23 cellular contexts compared by ENCODE assay signal in the genomic region with DNA sequence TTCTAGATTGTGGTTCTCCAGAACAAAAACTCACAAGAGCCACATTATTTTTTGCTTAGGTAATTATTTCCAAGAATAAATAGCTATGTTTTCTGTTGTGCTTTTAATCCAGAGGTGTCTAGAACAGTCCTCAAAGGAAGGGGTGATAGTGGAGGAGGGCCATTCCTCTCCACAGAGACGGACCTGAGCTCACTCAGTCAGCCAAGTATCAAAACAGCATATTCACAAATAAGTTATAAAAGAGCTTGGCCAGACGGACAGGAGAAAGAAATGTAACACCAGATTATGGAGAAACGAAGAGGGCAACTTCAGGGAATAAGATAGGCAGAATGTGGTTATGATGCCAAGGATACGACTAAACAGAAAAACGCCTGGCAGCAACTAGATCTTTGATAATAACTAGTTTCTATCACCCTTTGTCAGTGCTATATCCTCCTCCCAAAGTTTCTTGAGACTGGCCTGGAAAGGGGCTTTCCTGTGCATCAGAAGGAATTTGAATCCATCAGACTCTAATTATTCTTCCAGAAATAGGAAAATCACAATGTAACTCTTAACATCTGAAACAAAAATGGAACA. TPM values are rescaled to one million over a fixed set of nuclear protein-coding genes. Genes with fewer than 3 reads are reported as not detected.
DNase-seq lines count a peak whose midpoint lies in the region; ATAC-seq, FAIRE-seq and TF ChIP-seq lines count a peak whose summit lies in the region.
"Had no signal": no experiment of that assay in that cellular context is flagged by ENCODE, and none has a peak within 500 bp of the region (broad histone marks: within the 10 kb centered on the region; RNA-seq: fewer than 3 reads in every experiment).

No MANE protein-coding gene starts in this region.

- DNase-seq in A172 (ENCODE audit: low spot score) (peak; percentile 8), M059J (ENCODE audit: low read depth) (peak; percentile 39), left cardiac atrium (no peak), pancreas (no peak), NOMO-1 treated with dmso at 0.1 percent for 144 hours (lab: John Stamatoyannopoulos, UW; ENCODE audit: unreplicated experiment) (no peak), nucleus accumbens (lab: John Stamatoyannopoulos, UW) (no peak), NCI-H2029 (lab: John Stamatoyannopoulos, UW) (no peak)
- no peak for DNase-seq in CD4-positive, alpha-beta memory T cell
- DNase-seq: activated CD4-positive, alpha-beta T cell treated with anti-CD3 and anti-CD28 coated beads for 4 hours; activated CD8-positive, alpha-beta memory T cell treated with anti-CD3 and anti-CD28 coated beads, Interleukin-2, amount 10 ng/mL, durations not matched to agents 7 days and 5 days; activated naive CD8-positive, alpha-beta T cell treated with anti-CD3 and anti-CD28 coated beads, Interleukin-2, amount 10 ng/mL, durations not matched to agents 7 days and 5 days; body of pancreas; colonic mucosa; endodermal cell; NCI-H1417 treated with DMSO at 0.1 percent for 48 hours; NCI-H524 treated with DMSO at 0.1 percent for 48 hours; posterior cingulate gyrus; RPMI8226; small intestine; stimulated activated CD4-positive, alpha-beta T cell treated with anti-CD3 and anti-CD28 coated beads, Interleukin-4, amount 100 ng/mL, for 24 hours; stimulated activated naive CD8-positive, alpha-beta T cell treated with anti-CD3 and anti-CD28 coated beads, Interleukin-15, amount 100 ng/mL, for 72 hours had no signal

- H3K36me3 Mint-ChIP-seq in CD4-positive, alpha-beta memory T cell, result peaks cover 3 to 5% of the 10 kb centered on the region in 2 donors

- H3K9me3 ChIP-seq in pancreas, result no peaks in the 10 kb centered on the region
- H3K9me3 ChIP-seq in CD4-positive, alpha-beta memory T cell (ENCODE audit: control insufficient read depth in 1 of 2, low read length in 2 of 2), result no peaks in the 10 kb centered on the region
- H3K9me3 ChIP-seq: body of pancreas, colonic mucosa had no signal

- intact Hi-C loops in left cardiac atrium (cut with DNase I), result no loop called here
- intact Hi-C loops in pancreas (cut with DNase I), result no loop called here
- intact Hi-C loops in CD4-positive, alpha-beta memory T cell (cut with micrococcal nuclease), result no loop called here

- POLR2A ChIA-PET in CD4-positive, alpha-beta memory T cell (lab: Charles Lee; ENCODE audit: partially characterized antibody), result no interaction called here

- H3K4me1 Mint-ChIP-seq in CD4-positive, alpha-beta memory T cell, result peaks cover 11 to 27% (median 15%) of the 10 kb centered on the region in 4 donors
- H3K4me1 Mint-ChIP-seq: activated CD8-positive, alpha-beta memory T cell treated with anti-CD3 and anti-CD28 coated beads, Interleukin-2, amount 10 ng/mL, durations not matched to agents 7 days and 5 days had no signal

- H3K4me3 Mint-ChIP-seq in CD4-positive, alpha-beta memory T cell, result no peak overlapping the region
- H3K4me3 Mint-ChIP-seq: activated CD8-positive, alpha-beta memory T cell treated with anti-CD3 and anti-CD28 coated beads, Interleukin-2, amount 10 ng/mL, durations not matched to agents 7 days and 5 days; activated naive CD8-positive, alpha-beta T cell treated with anti-CD3 and anti-CD28 coated beads, Interleukin-2, amount 10 ng/mL, durations not matched to agents 7 days and 5 days; activated T-helper 17 cell treated with anti-CD3 and anti-CD28 coated beads, Interleukin-2, amount 50 U/mL, for 72 hours; endodermal cell; stimulated activated naive CD8-positive, alpha-beta T cell treated with anti-CD3 and anti-CD28 coated beads, Interleukin-15, amount 100 ng/mL, for 72 hours had no signal

- no peak overlapping the region for H3K4me3 ChIP-seq in pancreas
- H3K4me3 ChIP-seq in CD4-positive, alpha-beta memory T cell (ENCODE audit: low read length in 2 of 2), result no peak overlapping the region
- H3K4me3 ChIP-seq: BLaER1 treated with 17β-estradiol and CSF1 and Interleukin-3, amounts not matched to agents 10 nM and 100 nM; body of pancreas; colonic mucosa had no signal

- no peaks in the 10 kb centered on the region for H3K9me3 Mint-ChIP-seq in CD4-positive, alpha-beta memory T cell
- H3K9me3 Mint-ChIP-seq: activated T-helper 17 cell treated with anti-CD3 and anti-CD28 coated beads, Interleukin-2, amount 50 U/mL, for 72 hours; endodermal cell; stimulated activated naive CD8-positive, alpha-beta T cell treated with anti-CD3 and anti-CD28 coated beads, Interleukin-15, amount 100 ng/mL, for 72 hours had no signal

- FAIRE-seq in pancreas (lab: Jason Lieb, UNC), result peak; percentile 20
- FAIRE-seq: small intestine had no signal

- CTCF ChIA-PET in CD4-positive, alpha-beta memory T cell (lab: Charles Lee; ENCODE audit: partially characterized antibody), result interaction anchor here (0.7 to 1.3 kb wide), 2 partner anchors 14 to 47 kb away, joined by 3 read pairs; no protein-coding TSS in a partner anchor

- no peak for TF ChIP-seq CTCF in pancreas (IDR thresholded peaks at IDR 0.05)

- H3K36me3 ChIP-seq in pancreas, result no peaks in the 10 kb centered on the region
- no peaks in the 10 kb centered on the region for H3K36me3 ChIP-seq in CD4-positive, alpha-beta memory T cell (ENCODE audit: insufficient read depth, low read length)
- H3K36me3 ChIP-seq: colonic mucosa had no signal

- no peak overlapping the region for H3K27ac Mint-ChIP-seq in CD4-positive, alpha-beta memory T cell
- H3K27ac Mint-ChIP-seq: activated CD8-positive, alpha-beta memory T cell treated with anti-CD3 and anti-CD28 coated beads, Interleukin-2, amount 10 ng/mL, durations not matched to agents 7 days and 5 days; activated naive CD8-positive, alpha-beta T cell treated with anti-CD3 and anti-CD28 coated beads, Interleukin-2, amount 10 ng/mL, durations not matched to agents 7 days and 5 days; activated T-helper 17 cell treated with anti-CD3 and anti-CD28 coated beads, Interleukin-2, amount 50 U/mL, for 72 hours; endodermal cell; stimulated activated naive CD8-positive, alpha-beta T cell treated with anti-CD3 and anti-CD28 coated beads, Interleukin-15, amount 100 ng/mL, for 72 hours had no signal

- H3K4me1 ChIP-seq in pancreas, result peaks cover 9 to 22% (median 22%) of the 10 kb centered on the region in 3 donors
- H3K4me1 ChIP-seq in CD4-positive, alpha-beta memory T cell (ENCODE audit: insufficient read depth, low read length), result no peaks in the 10 kb centered on the region
- H3K4me1 ChIP-seq: BLaER1 treated with 17β-estradiol and CSF1 and Interleukin-3, amounts not matched to agents 10 nM and 100 nM; colonic mucosa had no signal

- H3K27me3 ChIP-seq in pancreas, result no peaks in the 10 kb centered on the region
- no peaks in the 10 kb centered on the region for H3K27me3 ChIP-seq in CD4-positive, alpha-beta memory T cell (ENCODE audit: insufficient read depth, low read length)
- H3K27me3 ChIP-seq: BLaER1 treated with 17β-estradiol and CSF1 and Interleukin-3, amounts not matched to agents 10 nM and 100 nM; body of pancreas; colonic mucosa had no signal

- ATAC-seq in left cardiac atrium (peak; percentile 50 to 72), pancreas (peak in 2 of 4 donors; percentile 28 to 30)
- ATAC-seq: activated CD8-positive, alpha-beta memory T cell treated with anti-CD3 and anti-CD28 coated beads, Interleukin-2, amount 10 ng/mL, durations not matched to agents 7 days and 5 days; activated T-helper 17 cell treated with anti-CD3 and anti-CD28 coated beads, Interleukin-2, amount 50 U/mL, for 72 hours; body of pancreas; stimulated activated naive CD8-positive, alpha-beta T cell treated with anti-CD3 and anti-CD28 coated beads, Interleukin-15, amount 100 ng/mL, for 72 hours had no signal

- 42 to 43% methylated on average over 5 of the region's 5 CpGs for WGBS in pancreas, 2 donors

- H3K27ac ChIP-seq in pancreas, result no peak overlapping the region
- no peak overlapping the region for H3K27ac ChIP-seq in CD4-positive, alpha-beta memory T cell (ENCODE audit: low read depth, low read length)
- H3K27ac ChIP-seq: BLaER1 treated with 17β-estradiol and CSF1 and Interleukin-3, amounts not matched to agents 10 nM and 100 nM; body of pancreas; colonic mucosa had no signal

- no peaks in the 10 kb centered on the region for H3K27me3 Mint-ChIP-seq in CD4-positive, alpha-beta memory T cell
- H3K27me3 Mint-ChIP-seq: activated CD8-positive, alpha-beta memory T cell treated with anti-CD3 and anti-CD28 coated beads, Interleukin-2, amount 10 ng/mL, durations not matched to agents 7 days and 5 days; activated naive CD8-positive, alpha-beta T cell treated with anti-CD3 and anti-CD28 coated beads, Interleukin-2, amount 10 ng/mL, durations not matched to agents 7 days and 5 days; activated T-helper 17 cell treated with anti-CD3 and anti-CD28 coated beads, Interleukin-2, amount 50 U/mL, for 72 hours; stimulated activated naive CD8-positive, alpha-beta T cell treated with anti-CD3 and anti-CD28 coated beads, Interleukin-15, amount 100 ng/mL, for 72 hours had no signal

RNA-seq across cellular contexts. Expression of gene MAP4K3, which starts 42.6 kb away (rescaled TPM):
- total RNA-seq in A172 (2014; rRNA removed; shearing (Covaris generic)), result 29.1 and 32.7 TPM in 2 replicates
- total RNA-seq in M059J (2014; rRNA removed; shearing (Covaris generic)), result 12.6 and 21.0 TPM in 2 replicates
- total RNA-seq in left cardiac atrium (10 to 100 TPM; 28.0 to 31.2 TPM), pancreas (10 to 100 TPM; 12.5 to 23.1 (median 18.5) TPM)
- 10 to 100 TPM in 1 of 2 donors, 1 to 10 TPM in 1; 8.2 to 13.3 TPM for polyA plus RNA-seq in pancreas
- 10 to 100 TPM; 16.1 to 18.1 TPM for total RNA-seq in CD4-positive, alpha-beta memory T cell
- 1 to 10 TPM; 1.7 to 2.6 TPM for polyA plus RNA-seq in CD4-positive, alpha-beta memory T cell

Comparison
In these comparisons a context has a peak if more than half of its experiments do, and no peak if none do; other contexts are left out.
1. DNase-seq: peak in A172 (single experiment) and M059J (single experiment); none in left cardiac atrium (single experiment), pancreas (0 of 6), CD4-positive, alpha-beta memory T cell (0 of 5), NOMO-1 treated with dmso at 0.1 percent for 144 hours (single experiment), nucleus accumbens (0 of 56) and NCI-H2029 (single experiment).